12 cellular contexts compared by ENCODE assay signal in genomic region chr1:220887202-220887867, GRCh38. TPM values are rescaled to one million over a fixed set of nuclear protein-coding genes. Genes with fewer than 3 reads are reported as not detected.
A peak's percentile ranks its signal among the peaks of the same experiment; 100 is the strongest.
DNase-seq lines count a peak whose midpoint lies in the region; ATAC-seq and TF ChIP-seq lines count a peak whose summit lies in the region.
"Had no signal": no experiment of that assay in that cellular context is flagged by ENCODE, and none has a peak within 500 bp of the region (broad histone marks: within the 10 kb centered on the region; RNA-seq: fewer than 3 reads in every experiment).

No MANE protein-coding gene starts in this region.

- TF ChIP-seq CTCF in H9 (conservative IDR thresholded peaks at IDR 0.05) (peak; percentile 23; the same call in 1 of the 3 replicates), brain (conservative IDR thresholded peaks at IDR 0.05) (no peak)

- H3K27me3 ChIP-seq in H9 (ENCODE audit: insufficient read depth, low read length): peaks cover 100% of the 10 kb centered on the region

- H2AFZ ChIP-seq in H9 (ENCODE audit: low read length): no peak overlapping the region

- H3K4me3 Mint-ChIP-seq in H9 (peak overlapping the region; percentile 33 to 74), brain (peak overlapping the region; percentile 67 to 76 (median 71))

- H3K4me2 ChIP-seq in H9 (ENCODE audit: insufficient read depth, insufficient read length, low read length): peak overlapping the region; percentile 12

- H4K20me1 ChIP-seq in H9 (ENCODE audit: control insufficient read depth, insufficient read depth, insufficient read length): peaks cover 7% of the 10 kb centered on the region

- H2BK12ac ChIP-seq in H9 (ENCODE audit: insufficient read length, low read depth, low read length): no peak overlapping the region

- H3K27me3 Mint-ChIP-seq in H9 (ENCODE audit: low read depth): peaks cover 100% of the 10 kb centered on the region
- peaks cover 100% of the 10 kb centered on the region for H3K27me3 Mint-ChIP-seq in brain

- H3K36me3 Mint-ChIP-seq in H9 (ENCODE audit: insufficient read depth in 1 of 3, low read depth in 3 of 3): no peaks in the 10 kb centered on the region; a peak in 3 of 7 replicates
- H3K36me3 Mint-ChIP-seq in brain: no peaks in the 10 kb centered on the region

- H3K23ac ChIP-seq in H9 (ENCODE audit: insufficient read length, low read depth, low read length): no peak overlapping the region

- intact Hi-C loops in left colon (cut with DNase I, micrococcal nuclease): no loop called here

- DNase-seq in H9 (peak; percentile 65), left colon (no peak), skeletal muscle cell (ENCODE audit: low read depth) (no peak), NOMO-1 treated with dmso at 0.1 percent for 144 hours (lab: John Stamatoyannopoulos, UW; ENCODE audit: unreplicated experiment) (no peak), RPMI8226 (no peak)
- DNase-seq: DMS79 treated with DMSO at 0.1 percent for 48 hours, NCI-H446 treated with DMSO at 0.1 percent for 48 hours had no signal

- H3K4me1 ChIP-seq in H9 (ENCODE audit: insufficient read depth, low read length): no peaks in the 10 kb centered on the region; the same call in 1 of the 2 replicates

- H3K9ac ChIP-seq in H9 (ENCODE audit: extremely low read depth, insufficient read length, low read length): no peak overlapping the region

- H3T11ph ChIP-seq in H9 (ENCODE audit: low read length): no peak overlapping the region

- ATAC-seq in left colon (peak; percentile 25), GM19455 (IDR thresholded peaks at IDR 0.05; ENCODE audit: unreplicated experiment) (no peak), GM21381 (IDR thresholded peaks at IDR 0.05; ENCODE audit: unreplicated experiment) (no peak)

- peaks cover 9% of the 10 kb centered on the region for H3K23me2 ChIP-seq in H9 (ENCODE audit: insufficient read length, low read depth, low read length, poor library complexity, severe bottlenecking)

- H3K27ac Mint-ChIP-seq in H9 (no peak overlapping the region), brain (no peak overlapping the region)
- H3K27ac Mint-ChIP-seq: activated T-helper 2 cell treated with anti-CD3 and anti-CD28 coated beads, Interferon-gamma antibody, Interleukin-2, Interleukin-4, amounts not matched to agents 10 μg/mL and 5 μg/mL and 100 μg/mL, durations not matched to agents 14 hours and 24 hours and 36 hours had no signal

- H2BK5ac ChIP-seq in H9 (ENCODE audit: insufficient read length, low read length): no peak overlapping the region

- no peak overlapping the region for H4K8ac ChIP-seq in H9 (replicated peaks; ENCODE audit: insufficient read length, low read depth, low read length)

- H2AK5ac ChIP-seq in H9 (ENCODE audit: insufficient read length, low read length): no peak overlapping the region

- no peak overlapping the region for H3K4ac ChIP-seq in H9 (ENCODE audit: low read depth, low read length)

- H3K18ac ChIP-seq in H9 (ENCODE audit: insufficient read length, low read depth, low read length): no peak overlapping the region

- no peak overlapping the region for H2BK20ac ChIP-seq in H9 (ENCODE audit: low read depth, low read length, poor library complexity, severe bottlenecking)

- no peaks in the 10 kb centered on the region for H3K79me2 ChIP-seq in H9 (ENCODE audit: insufficient read depth, low read length)

- peak overlapping the region; percentile 27 for H3K4me3 ChIP-seq in skeletal muscle cell (ENCODE audit: low read depth, low read length)
- H3K4me3 ChIP-seq: vagina had no signal

- no peaks in the 10 kb centered on the region for H3K79me1 ChIP-seq in H9 (ENCODE audit: insufficient read depth, low read depth, low read length, poor library complexity, severe bottlenecking)

- H4K5ac ChIP-seq in H9 (ENCODE audit: insufficient read length, low read depth, low read length): no peak overlapping the region

- WGBS in H9 (ENCODE audit: extremely low coverage, insufficient read length, low lambda C conversion rate): no CpG with 5 or more reads among the region's 36 CpGs

- no peak overlapping the region for H3K14ac ChIP-seq in H9 (ENCODE audit: insufficient read depth, low read length)

- H2BK15ac ChIP-seq in H9 (ENCODE audit: low read depth, low read length): no peak overlapping the region

- no peak overlapping the region for H2BK120ac ChIP-seq in H9 (ENCODE audit: low read depth, low read length, poor library complexity, severe bottlenecking)

- peaks cover 0 to 7% of the 10 kb centered on the region in 2 experiments; a peak in 3 of 5 replicates for H3K9me3 Mint-ChIP-seq in H9
- peaks cover 0 to 11% (median 7%) of the 10 kb centered on the region in 5 experiments for H3K9me3 Mint-ChIP-seq in brain
- H3K9me3 Mint-ChIP-seq: activated T-helper 2 cell treated with anti-CD3 and anti-CD28 coated beads, Interferon-gamma antibody, Interleukin-2, Interleukin-4, amounts not matched to agents 10 μg/mL and 5 μg/mL and 100 μg/mL, durations not matched to agents 14 hours and 24 hours and 36 hours had no signal

- H4K91ac ChIP-seq in H9 (ENCODE audit: insufficient read length, low read depth, low read length): no peak overlapping the region

- no peak overlapping the region for H3K27ac ChIP-seq in H9 (ENCODE audit: insufficient read length, low read depth, low read length)
- H3K27ac ChIP-seq: vagina had no signal

- no peaks in the 10 kb centered on the region for H3K9me3 ChIP-seq in H9 (ENCODE audit: control insufficient read depth, low read depth, low read length)
- H3K9me3 ChIP-seq: vagina had no signal

- no peak overlapping the region for H3K56ac ChIP-seq in H9 (ENCODE audit: insufficient read length, low read depth, low read length)

- H3K4me1 Mint-ChIP-seq in H9 (peaks cover 32 to 68% of the 10 kb centered on the region in 2 experiments), brain (peaks cover 41% of the 10 kb centered on the region)

RNA-seq across cellular contexts. Expression of gene HLX, which starts 8.1 kb away (rescaled TPM):
- total RNA-seq in H9 (2021) (0.37 and 0.88 TPM in 2 replicates), left colon (10 to 100 TPM in 1 of 2 donors, 1 to 10 TPM in 1; 3.1 to 12.3 TPM)
- polyA plus RNA-seq in brain (ENCODE audit: insufficient read depth, low read depth, low replicate concordance): 1.8 TPM
